17 cellular contexts compared by ENCODE assay signal in genomic region chr14:100203962-100204834, GRCh38. TPM values are rescaled to one million over a fixed set of nuclear protein-coding genes. Genes with fewer than 3 reads are reported as not detected.
DNase-seq lines count a peak whose midpoint lies in the region; ATAC-seq, FAIRE-seq and TF ChIP-seq lines count a peak whose summit lies in the region.
"Had no signal": no experiment of that assay in that cellular context is flagged by ENCODE, and none has a peak within 500 bp of the region (broad histone marks: within the 10 kb centered on the region; RNA-seq: fewer than 3 reads in every experiment).

No MANE protein-coding gene starts in this region.

- H3K36me3 ChIP-seq in cardiac muscle cell (no peaks in the 10 kb centered on the region), bronchial epithelial cell (ENCODE audit: control insufficient read depth, insufficient read depth, low read length) (no peaks in the 10 kb centered on the region), upper lobe of right lung (no peaks in the 10 kb centered on the region)

- FAIRE-seq in bronchial epithelial cell (lab: Jason Lieb, UNC): no peak
- FAIRE-seq: A204.1, GM12891 had no signal

- intact Hi-C loops in cardiac septum (cut with DNase I) (no loop called here), upper lobe of right lung (cut with DNase I) (no loop called here)

- TF ChIP-seq CTCF in cardiac muscle cell (IDR thresholded peaks at IDR 0.05; ENCODE audit: low read depth, low read length) (no peak), bronchial epithelial cell (IDR thresholded peaks at IDR 0.05; ENCODE audit: insufficient read depth, low read length, severe bottlenecking) (no peak), upper lobe of right lung (IDR thresholded peaks at IDR 0.05) (no peak)

- ATAC-seq in left lobe of liver: peak; percentile 95
- peak; percentile 81 for ATAC-seq in upper lobe of right lung
- no peak for ATAC-seq in GM18511 (IDR thresholded peaks at IDR 0.05; ENCODE audit: unreplicated experiment)
- ATAC-seq: activated CD8-positive, alpha-beta memory T cell treated with anti-CD3 and anti-CD28 coated beads, Interleukin-2, amount 10 ng/mL, durations not matched to agents 7 days and 5 days had no signal

- H3K9me3 ChIP-seq in cardiac muscle cell (ENCODE audit: low read depth) (no peaks in the 10 kb centered on the region), upper lobe of right lung (no peaks in the 10 kb centered on the region)

- H3K27ac ChIP-seq in cardiac muscle cell (peak overlapping the region; percentile 38), upper lobe of right lung (peak overlapping the region; percentile 6)

- H3K4me3 ChIP-seq in cardiac muscle cell: no peak overlapping the region
- no peak overlapping the region for H3K4me3 ChIP-seq in bronchial epithelial cell (ENCODE audit: low read depth, low read length)
- no peak overlapping the region for H3K4me3 ChIP-seq in upper lobe of right lung

- DNase-seq in cardiac muscle cell (ENCODE audit: low read depth in 1 of 2, low spot score in 1 of 2) (peak in 1 of 2 donors; percentile 36), cardiac septum (ENCODE audit: low spot score) (no peak), bronchial epithelial cell (ENCODE audit: low read depth) (peak; percentile 86), left lobe of liver (ENCODE audit: low spot score) (peak; percentile 68), upper lobe of right lung (no peak), Ammon's horn (ENCODE audit: low spot score) (no peak)
- no peak for DNase-seq in stimulated activated naive CD4-positive, alpha-beta T cell treated with Interleukin-2 at 50 U/mL for 16 hours (lab: John Stamatoyannopoulos, UW)
- DNase-seq: activated B cell treated with CpG ODN at 0.5 μM for 24 hours; activated CD8-positive, alpha-beta memory T cell treated with anti-CD3 and anti-CD28 coated beads, Interleukin-2, amount 10 ng/mL, durations not matched to agents 7 days and 5 days; NCI-H2081 treated with DMSO at 0.1 percent for 48 hours; NCI-H748 treated with DMSO at 0.1 percent for 48 hours; occipital lobe had no signal

- H3K4me1 ChIP-seq in cardiac muscle cell (ENCODE audit: low read depth): peaks cover 4% of the 10 kb centered on the region
- H3K4me1 ChIP-seq in upper lobe of right lung: no peaks in the 10 kb centered on the region

- H3K27me3 ChIP-seq in cardiac muscle cell: no peaks in the 10 kb centered on the region
- no peaks in the 10 kb centered on the region for H3K27me3 ChIP-seq in bronchial epithelial cell (ENCODE audit: control insufficient read depth, insufficient read depth, low read length)
- H3K27me3 ChIP-seq in upper lobe of right lung: no peaks in the 10 kb centered on the region

RNA-seq across cellular contexts. Expression of gene YY1, which starts 34.7 kb away (rescaled TPM):
- total RNA-seq in cardiac muscle cell (64.2 and 73.4 TPM in 2 replicates), cardiac septum (44.3 TPM), bronchial epithelial cell (44.8 and 50.5 TPM in 2 replicates), left lobe of liver (34.2 TPM), upper lobe of right lung (69.4 TPM)
- polyA plus RNA-seq in cardiac muscle cell: 27.0 and 28.6 TPM in 2 replicates

RNA-seq across cellular contexts. Expression of gene DEGS2, which starts 44.8 kb away (rescaled TPM):
- total RNA-seq in cardiac muscle cell (0.49 and 2.7 TPM in 2 replicates), cardiac septum (not detected), bronchial epithelial cell (0.53 and 9.7 TPM in 2 replicates), left lobe of liver (0.93 TPM), upper lobe of right lung (1.7 TPM)
- 1.2 and 1.3 TPM in 2 replicates for polyA plus RNA-seq in cardiac muscle cell
- total RNA-seq: activated CD8-positive, alpha-beta memory T cell treated with anti-CD3 and anti-CD28 coated beads, Interleukin-2, amount 10 ng/mL, durations not matched to agents 7 days and 5 days; RPMI7951; T-helper 1 cell treated with Interleukin-12 subunit alpha and Interleukin-12 subunit beta and Interleukin-4 antibody, amounts not matched to agents 30 ng/mL and 1 ng/mL, for 36 hours had no signal

Comparison
In these comparisons a context has a peak if more than half of its experiments do, and no peak if none do; other contexts are left out.
1. DNase-seq: peak in bronchial epithelial cell (single experiment) and left lobe of liver (single experiment); none in cardiac septum (single experiment), upper lobe of right lung (single experiment), stimulated activated naive CD4-positive, alpha-beta T cell treated with Interleukin-2 at 50 U/mL for 16 hours (single experiment) and Ammon's horn (single experiment).